In genomic region chr14:36281309-36281708, GRCh38 we compare ENCODE assay signal across 20 cellular contexts. TPM values are rescaled to one million over a fixed set of nuclear protein-coding genes. Genes with fewer than 3 reads are reported as not detected.
DNase-seq lines count a peak whose midpoint lies in the region; ATAC-seq, FAIRE-seq and TF ChIP-seq lines count a peak whose summit lies in the region.
"Had no signal": no experiment of that assay in that cellular context is flagged by ENCODE, and none has a peak within 500 bp of the region (broad histone marks: within the 10 kb centered on the region; RNA-seq: fewer than 3 reads in every experiment).

No MANE protein-coding gene starts in this region.

- TF ChIP-seq POLR2A in H1 (IDR thresholded peaks at IDR 0.05; ENCODE audit: control extremely low read depth in 1 of 2, low read depth in 2 of 2, low read length in 2 of 2) (no peak), testis (IDR thresholded peaks at IDR 0.05) (no peak)

- intact Hi-C loops in testis (cut with DNase I; ENCODE audit: low total_unique reads): no loop called here

- H3K27me3 ChIP-seq in H1 (replicated peaks in 1 of 4; ENCODE audit: control insufficient read depth in 3 of 4, extremely low read depth in 1 of 4, insufficient read depth in 3 of 4, low read length in 3 of 4): no peaks in the 10 kb centered on the region; a peak in 1 of 7 replicates
- no peaks in the 10 kb centered on the region for H3K27me3 ChIP-seq in testis
- H3K27me3 ChIP-seq: ascending aorta had no signal

- H4K8ac ChIP-seq in H1 (ENCODE audit: extremely low read depth, insufficient read depth, low read length): no peak overlapping the region

- peaks cover 0 to 10% (median 9%) of the 10 kb centered on the region in 4 experiments; a peak in 4 of 7 replicates for H3K4me1 ChIP-seq in H1 (replicated peaks in 1 of 4; ENCODE audit: control insufficient read depth in 3 of 4, insufficient read depth in 4 of 4, low read length in 3 of 4)
- no peaks in the 10 kb centered on the region for H3K4me1 ChIP-seq in testis
- H3K4me1 ChIP-seq: ascending aorta, spleen had no signal

- no peak overlapping the region for H2BK20ac ChIP-seq in H1 (ENCODE audit: low read length)

- no peaks in the 10 kb centered on the region for H4K20me1 ChIP-seq in H1 (replicated peaks in 1 of 2; ENCODE audit: control insufficient read depth in 1 of 2, insufficient read depth in 2 of 2, low read length in 2 of 2)

- no peak overlapping the region for H3K14ac ChIP-seq in H1 (ENCODE audit: insufficient read length)

- no peak overlapping the region for H2AK5ac ChIP-seq in H1 (ENCODE audit: low read depth, low read length)

- H3K27ac ChIP-seq in H1 (ENCODE audit: low read depth, low read length) (no peak overlapping the region), testis (no peak overlapping the region)
- H3K27ac ChIP-seq: ascending aorta, foreskin keratinocyte, spleen had no signal

- H2BK120ac ChIP-seq in H1 (replicated peaks; ENCODE audit: low read depth, low read length): no peak overlapping the region

- H2BK5ac ChIP-seq in H1 (ENCODE audit: low read depth, low read length): no peak overlapping the region

- H2AFZ ChIP-seq in H1 (ENCODE audit: low read length): no peak overlapping the region

- H3K36me3 ChIP-seq in H1 (ENCODE audit: control insufficient read depth in 2 of 4, insufficient read depth in 4 of 4, low read length in 3 of 4): no peaks in the 10 kb centered on the region
- H3K36me3 ChIP-seq in testis (ENCODE audit: low read depth, missing control alignments): no peaks in the 10 kb centered on the region
- H3K36me3 ChIP-seq: ascending aorta, spleen had no signal

- H3K4me3 ChIP-seq in H1 (ENCODE audit: extremely low read depth in 1 of 4, insufficient read depth in 2 of 4, low read depth in 3 of 4, low read length in 4 of 4): no peak overlapping the region
- no peak overlapping the region for H3K4me3 ChIP-seq in testis
- H3K4me3 ChIP-seq: ascending aorta, spleen had no signal

- H3K23ac ChIP-seq in H1 (ENCODE audit: insufficient read length): no peak overlapping the region

- H2BK15ac ChIP-seq in H1 (ENCODE audit: low read length): no peak overlapping the region

- H3K9me3 ChIP-seq in H1 (ENCODE audit: insufficient read depth in 2 of 2, low read depth in 1 of 2, low read length in 1 of 2) (no peaks in the 10 kb centered on the region), testis (no peaks in the 10 kb centered on the region)
- H3K9me3 ChIP-seq: ascending aorta, spleen had no signal

- H2BK12ac ChIP-seq in H1 (ENCODE audit: low read depth, low read length): no peak overlapping the region

- no peak overlapping the region for H3K56ac ChIP-seq in H1 (replicated peaks; ENCODE audit: insufficient read length, low read depth, low read length)

- WGBS in H1 (ENCODE audit: extremely low coverage in 1 of 2, insufficient coverage in 1 of 2, insufficient read length in 1 of 2, insufficient replicate concordance in 2 of 2, low coverage in 1 of 2, low lambda C conversion rate in 2 of 2, missing lambda C conversion rate in 1 of 2), 2 experiments: 54% methylated on average over 2 of the region's 2 CpGs; no CpG with 5 or more reads in 1 of the 2 experiments
- 77 to 86% methylated on average over 2 of the region's 2 CpGs for WGBS in testis, 2 donors

- CTCF ChIA-PET in H1 (lab: Charles Lee; ENCODE audit: partially characterized antibody): no interaction called here

- no peak overlapping the region for H3K9ac ChIP-seq in H1 (replicated peaks in 1 of 4; ENCODE audit: extremely low read depth in 1 of 4, low read depth in 3 of 4, low read length in 3 of 4)

- no peak overlapping the region for H4K91ac ChIP-seq in H1 (replicated peaks; ENCODE audit: insufficient read length, low read length)

- TF ChIP-seq EP300 in H1 (IDR thresholded peaks at IDR 0.05; ENCODE audit: borderline replicate concordance in 1 of 2, low read depth in 2 of 2, low read length in 2 of 2): no peak

- no peak overlapping the region for H4K5ac ChIP-seq in H1 (ENCODE audit: insufficient read length, low read depth, low read length)

- POLR2A ChIA-PET in H1 (lab: Charles Lee; ENCODE audit: partially characterized antibody): interaction anchor here (1.2 kb wide), 1 partner anchor 27 kb away, joined by 3 read pairs; no protein-coding TSS in a partner anchor

- no peak overlapping the region for H3K4ac ChIP-seq in H1 (replicated peaks; ENCODE audit: insufficient read length, low read depth, low read length)

- no peaks in the 10 kb centered on the region for H3K79me1 ChIP-seq in H1 (ENCODE audit: low read depth, low read length)

- TF ChIP-seq RAD21 in H1 (IDR thresholded peaks at IDR 0.05 in 1 of 2, conservative IDR thresholded peaks at IDR 0.05 in 1 of 2; ENCODE audit: low read depth in 2 of 2, low read length in 2 of 2): no peak

- no peak for ATAC-seq in HG03521 (IDR thresholded peaks at IDR 0.05; ENCODE audit: unreplicated experiment)
- ATAC-seq: foreskin keratinocyte, left colon, T-cell had no signal

- peak; percentile 95 for FAIRE-seq in H1 (lab: Jason Lieb, UNC)
- FAIRE-seq: A204.1 had no signal

- no peak for TF ChIP-seq CTCF in H1 (IDR thresholded peaks at IDR 0.05; ENCODE audit: control extremely low read depth in 1 of 3, insufficient read depth in 1 of 3, low read depth in 1 of 3, low read length in 3 of 3)
- TF ChIP-seq CTCF in testis (IDR thresholded peaks at IDR 0.05): no peak

- no peaks in the 10 kb centered on the region for H3K79me2 ChIP-seq in H1 (ENCODE audit: control insufficient read depth in 1 of 2, insufficient read depth in 2 of 2, low read length in 2 of 2)

- H3K4me2 ChIP-seq in H1 (ENCODE audit: insufficient read depth in 1 of 2, low read depth in 2 of 2, low read length in 2 of 2): no peak overlapping the region

- H3K18ac ChIP-seq in H1 (ENCODE audit: extremely low read depth, low read length): no peak overlapping the region; the same call in 1 of the 2 replicates

- DNase-seq in NCI-H748 (lab: John Stamatoyannopoulos, UW; ENCODE audit: unreplicated experiment): peak; percentile 53
- no peak for DNase-seq in NCI-H748 treated with DMSO at 0.1 percent for 48 hours (lab: John Stamatoyannopoulos, UW)
- peak; percentile 4 for DNase-seq in RPMI7951 (ENCODE audit: low read depth)
- DNase-seq in H1 (ENCODE audit: low read depth in 1 of 2, low spot score in 2 of 2): no peak
- no peak for DNase-seq in testis
- DNase-seq in activated T-cell treated with anti-CD3 and anti-CD28 coated beads for 4 hours: no peak
- no peak for DNase-seq in NCI-H510A (lab: John Stamatoyannopoulos, UW)
- DNase-seq: activated CD4-positive, alpha-beta T cell treated with anti-CD3 and anti-CD28 coated beads, Interleukin-2, amount 50 U/mL, for 4 hours; activated naive CD4-positive, alpha-beta T cell treated with anti-CD3 and anti-CD28 coated beads, Interleukin-2, amount 10 ng/mL, durations not matched to agents 7 days and 5 days; C1 segment of cervical spinal cord; foreskin keratinocyte; left colon; midbrain; NCI-H1092; NCI-H526 treated with DMSO at 0.1 percent for 48 hours; spleen; T-cell had no signal

- no peaks in the 10 kb centered on the region for H3K23me2 ChIP-seq in H1 (ENCODE audit: low read depth, low read length)

TF ChIP-seq in H1, 55 proteins besides CTCF, POLR2A, EP300 and RAD21:
- TF ChIP-seq SIRT6 (IDR thresholded peaks at IDR 0.05; ENCODE audit: low read length) (no peak), SIX5 (IDR thresholded peaks at IDR 0.05; ENCODE audit: low read depth, low read length) (peak; percentile 72), YY1 (IDR thresholded peaks at IDR 0.05; ENCODE audit: low read depth, low read length) (peak; percentile 68; the same call in 1 of the 2 replicates)

RNA-seq across cellular contexts. Expression of gene MBIP, which starts 39.1 kb away (rescaled TPM):
- total RNA-seq in RPMI7951 (2014; rRNA removed; shearing (Covaris generic)): 10.7 and 17.4 TPM in 2 replicates
- total RNA-seq in H1 (2021; fragmentation: NEBNext Ultra II Directional; extraction: Animal tissue kit (Norgen Biotek cat#: 25700)): 24.4 and 27.4 TPM in 2 replicates
- 9.4 and 15.0 TPM in 2 replicates for polyA plus RNA-seq in H1 (2011; rRNA removed)
- 19.7 TPM for polyA plus RNA-seq in H1 (2011; cell fraction: cytosol; rRNA removed)
- polyA plus RNA-seq in H1 (2011; cell fraction: nucleus; rRNA removed): 10.6 TPM
- polyA plus RNA-seq in H1 (2012, experiment 1 of 2): 14.3 to 21.4 TPM (median 14.7 TPM) in 4 replicates
- polyA plus RNA-seq in H1 (2012, experiment 2 of 2): 5.7 TPM
- 24.4 TPM for polyA plus RNA-seq in H1 (2013, experiment 1 of 2)
- 23.0 TPM for polyA plus RNA-seq in H1 (2013, experiment 2 of 2)
- polyA minus RNA-seq in H1 (2011; rRNA and poly(A)+ RNA removed): 14.7 and 15.9 TPM in 2 replicates
- 12.6 TPM for polyA minus RNA-seq in H1 (2011; cell fraction: cytosol; rRNA and poly(A)+ RNA removed)
- polyA minus RNA-seq in H1 (2011; cell fraction: nucleus; rRNA and poly(A)+ RNA removed): 31.9 TPM
- 10 to 100 TPM; 21.0 to 22.1 TPM for total RNA-seq in testis
- polyA plus RNA-seq in testis (ENCODE audit: insufficient read depth, low read depth, low replicate concordance): 27.5 TPM

Comparison
In these comparisons a context has a peak if more than half of its experiments do, and no peak if none do; other contexts are left out.
1. DNase-seq: peak in NCI-H748 (single experiment) and RPMI7951 (single experiment); none in NCI-H748 treated with DMSO at 0.1 percent for 48 hours (single experiment), H1 (0 of 2), testis (single experiment), activated T-cell treated with anti-CD3 and anti-CD28 coated beads for 4 hours (single experiment) and NCI-H510A (single experiment).